29 cellular contexts compared by ENCODE assay signal in the genomic region with DNA sequence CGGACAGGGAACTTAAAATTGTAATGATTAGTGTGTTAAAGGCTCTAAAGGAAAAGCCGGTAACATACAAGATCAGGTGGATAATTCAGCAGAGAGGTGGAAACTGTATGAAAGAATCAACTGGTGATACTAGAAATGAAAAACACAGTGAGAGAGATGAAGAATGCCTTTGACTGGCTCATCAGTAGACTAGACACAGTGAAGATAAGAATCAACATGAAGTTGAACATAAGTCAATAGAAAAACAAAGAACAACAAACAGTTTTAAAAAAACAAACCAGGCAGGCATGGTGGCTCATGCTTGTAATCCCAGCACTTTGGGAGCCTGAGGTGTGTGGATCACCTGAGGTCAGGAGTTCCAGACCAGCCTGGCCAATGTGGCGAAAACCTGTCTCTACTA.
"Had no signal": no experiment of that assay in that cellular context is flagged by ENCODE, and none has a peak within 500 bp of the region (broad histone marks: within the 10 kb centered on the region; RNA-seq: fewer than 3 reads in every experiment).

No MANE protein-coding gene starts in this region.

- H2AFZ ChIP-seq: parathyroid adenoma had no signal

- ATAC-seq: naive thymus-derived CD8-positive, alpha-beta T cell; natural killer cell treated with Interleukin-12 subunit alpha and Interleukin-12 subunit beta and Interleukin-15 and Interleukin-18, amount 100 ng/mL, for 72 hours; psoas muscle; right cardiac atrium; sciatic nerve; stimulated activated memory B cell treated with anti-CD40 and anti-IgM and Interleukin-4, amounts not matched to agents 10 μg/mL and 1 μg/mL and 100 μg/mL, for 72 hours; stimulated activated naive CD8-positive, alpha-beta T cell treated with anti-CD3 and anti-CD28 coated beads, Interleukin-15, amount 100 ng/mL, for 72 hours; stimulated activated naive CD8-positive, alpha-beta T cell treated with anti-CD3 and anti-CD28 coated beads, Interleukin-15, Interleukin-2, amounts not matched to agents 100 U/mL and 50 U/mL, for 24 hours; upper lobe of right lung had no signal

- H3K36me3 ChIP-seq: ovary, spleen, suprapubic skin, tibial artery, transverse colon, upper lobe of right lung, uterus had no signal

- H3K9ac ChIP-seq: parathyroid adenoma had no signal

- H3K4me2 ChIP-seq: smooth muscle cell had no signal

- H3K4me3 ChIP-seq: ovary, psoas muscle, skin epidermis, smooth muscle cell, spleen, suprapubic skin, testis, tibial artery, transverse colon, upper lobe of right lung, uterus had no signal

- H3K27me3 ChIP-seq: ovary, spleen, suprapubic skin, testis, tibial artery, transverse colon, upper lobe of right lung, uterus had no signal

- DNase-seq: naive thymus-derived CD8-positive, alpha-beta T cell; nephron progenitor cell; occipital lobe; ovary; posterior cingulate gyrus; psoas muscle; right cardiac atrium; spleen; stimulated activated CD4-positive, alpha-beta T cell treated with anti-CD3 and anti-CD28 coated beads, Interleukin-12 subunit alpha, Interleukin-12 subunit beta, amount 100 ng/mL, for 4 hours; stimulated activated CD4-positive, alpha-beta T cell treated with anti-CD3 and anti-CD28 coated beads, Interleukin-1b, Interleukin-23, amount 100 ng/mL, for 48 hours; stimulated activated CD4-positive, alpha-beta T cell treated with anti-CD3 and anti-CD28 coated beads, Interleukin-4, amount 100 ng/mL, for 1 hour; stimulated activated CD4-positive, alpha-beta T cell treated with anti-CD3 and anti-CD28 coated beads, Interleukin-4, amount 100 ng/mL, for 4 hours; stimulated activated CD8-positive, alpha-beta memory T cell treated with anti-CD3 and anti-CD28 coated beads, Interleukin-4, amount 100 ng/mL, for 48 hours; stimulated activated naive CD4-positive, alpha-beta T cell; stimulated activated naive CD8-positive, alpha-beta T cell treated with anti-CD3 and anti-CD28 coated beads, Interleukin-15, amount 100 ng/mL, for 72 hours; stimulated activated naive CD8-positive, alpha-beta T cell treated with anti-CD3 and anti-CD28 coated beads, Interleukin-15, Interleukin-2, amounts not matched to agents 100 U/mL and 50 U/mL, for 24 hours; substantia nigra; testis; tibial artery; transverse colon; upper lobe of right lung; uterus had no signal

- H3K79me2 ChIP-seq: parathyroid adenoma had no signal

- H3K9me3 ChIP-seq: psoas muscle, suprapubic skin, testis had no signal

- H3K27ac ChIP-seq: ovary, parathyroid adenoma, psoas muscle, skin epidermis, spleen, suprapubic skin, testis, tibial artery, transverse colon, upper lobe of right lung, uterus had no signal

- H3K4me1 ChIP-seq: parathyroid adenoma, psoas muscle, suprapubic skin, testis, upper lobe of right lung, uterus had no signal
